Comparison of ENCODE assay signal across 29 cellular contexts in genomic region chr12:33786532-33786931, GRCh38.
"Had no signal": no experiment of that assay in that cellular context is flagged by ENCODE, and none has a peak within 500 bp of the region (broad histone marks: within the 10 kb centered on the region; RNA-seq: fewer than 3 reads in every experiment).

No MANE protein-coding gene starts in this region.

- FAIRE-seq: urothelium cell line had no signal

- H3K27ac Mint-ChIP-seq: stimulated activated effector memory CD8-positive, alpha-beta T cell treated with anti-CD3 and anti-CD28 coated beads, Interleukin-12 subunit alpha, Interleukin-12 subunit beta, amount 100 ng/mL, for 72 hours; stimulated activated memory B cell treated with anti-CD40 and anti-IgM and Interleukin-4, amounts not matched to agents 10 μg/mL and 1 μg/mL and 100 μg/mL, for 72 hours; stimulated activated naive B cell treated with anti-CD40 and anti-IgM and Interleukin-4, amounts not matched to agents 10 μg/mL and 1 μg/mL and 100 μg/mL, for 72 hours; stimulated activated naive CD8-positive, alpha-beta T cell treated with anti-CD3 and anti-CD28 coated beads, Interleukin-15, amount 100 ng/mL, for 72 hours; stimulated activated naive CD8-positive, alpha-beta T cell treated with anti-CD3 and anti-CD28 coated beads, Interleukin-15, Interleukin-2, amounts not matched to agents 100 ng/mL and 50 ng/mL, for 24 hours; type B pancreatic cell had no signal

- H3K36me3 ChIP-seq: stomach, suprapubic skin, thoracic aorta, thyroid gland, tibial artery, tibial nerve, transverse colon, upper lobe of left lung, upper lobe of right lung, uterus, vagina had no signal

- H3K9me3 ChIP-seq: suprapubic skin, testis, thoracic aorta, thyroid gland, tibial artery, tibial nerve, transverse colon, upper lobe of left lung, upper lobe of right lung, uterus, vagina had no signal

- H3K27me3 Mint-ChIP-seq: stimulated activated memory B cell treated with anti-CD40 and anti-IgM and Interleukin-4, amounts not matched to agents 10 μg/mL and 1 μg/mL and 100 μg/mL, for 72 hours; stimulated activated naive B cell treated with anti-CD40 and anti-IgM and Interleukin-4, amounts not matched to agents 10 μg/mL and 1 μg/mL and 100 μg/mL, for 72 hours; stimulated activated naive CD8-positive, alpha-beta T cell treated with anti-CD3 and anti-CD28 coated beads, Interleukin-15, amount 100 ng/mL, for 72 hours; stimulated activated naive CD8-positive, alpha-beta T cell treated with anti-CD3 and anti-CD28 coated beads, Interleukin-15, Interleukin-2, amounts not matched to agents 100 ng/mL and 50 ng/mL, for 24 hours; type B pancreatic cell had no signal

- H3K4me1 ChIP-seq: stomach, suprapubic skin, testis, thyroid gland, tibial artery, tibial nerve, transverse colon, upper lobe of left lung, upper lobe of right lung, uterus, vagina had no signal

- ATAC-seq: stimulated activated effector memory CD8-positive, alpha-beta T cell treated with anti-CD3 and anti-CD28 coated beads, Interleukin-12 subunit alpha, Interleukin-12 subunit beta, amount 100 ng/mL, for 72 hours; stimulated activated memory B cell treated with anti-CD40 and anti-IgM and Interleukin-4, amounts not matched to agents 10 μg/mL and 1 μg/mL and 100 μg/mL, for 72 hours; stimulated activated naive B cell treated with anti-CD40 and anti-IgM and Interleukin-4, amounts not matched to agents 10 μg/mL and 1 μg/mL and 100 μg/mL, for 72 hours; stimulated activated naive CD8-positive, alpha-beta T cell treated with anti-CD3 and anti-CD28 coated beads, Interleukin-15, amount 100 ng/mL, for 72 hours; stimulated activated naive CD8-positive, alpha-beta T cell treated with anti-CD3 and anti-CD28 coated beads, Interleukin-15, Interleukin-2, amounts not matched to agents 100 U/mL and 50 U/mL, for 24 hours; upper lobe of right lung had no signal

- H3K4me1 Mint-ChIP-seq: stimulated activated effector memory CD8-positive, alpha-beta T cell treated with anti-CD3 and anti-CD28 coated beads, Interleukin-12 subunit alpha, Interleukin-12 subunit beta, amount 100 ng/mL, for 72 hours; stimulated activated memory B cell treated with anti-CD40 and anti-IgM and Interleukin-4, amounts not matched to agents 10 μg/mL and 1 μg/mL and 100 μg/mL, for 72 hours; stimulated activated naive B cell treated with anti-CD40 and anti-IgM and Interleukin-4, amounts not matched to agents 10 μg/mL and 1 μg/mL and 100 μg/mL, for 72 hours; stimulated activated naive CD8-positive, alpha-beta T cell treated with anti-CD3 and anti-CD28 coated beads, Interleukin-15, amount 100 ng/mL, for 72 hours had no signal

- H3K36me3 Mint-ChIP-seq: stimulated activated effector memory CD8-positive, alpha-beta T cell treated with anti-CD3 and anti-CD28 coated beads, Interleukin-12 subunit alpha, Interleukin-12 subunit beta, amount 100 ng/mL, for 72 hours; stimulated activated memory B cell treated with anti-CD40 and anti-IgM and Interleukin-4, amounts not matched to agents 10 μg/mL and 1 μg/mL and 100 μg/mL, for 72 hours; stimulated activated naive B cell treated with anti-CD40 and anti-IgM and Interleukin-4, amounts not matched to agents 10 μg/mL and 1 μg/mL and 100 μg/mL, for 72 hours; type B pancreatic cell had no signal

- H3K27ac ChIP-seq: stomach, suprapubic skin, testis, thoracic aorta, thyroid gland, tibial artery, tibial nerve, transverse colon, upper lobe of left lung, upper lobe of right lung, uterus, vagina had no signal

- H3K4me3 ChIP-seq: stomach, suprapubic skin, testis, thoracic aorta, thyroid gland, tibial artery, tibial nerve, transverse colon, upper lobe of left lung, upper lobe of right lung, uterus, vagina had no signal

- DNase-seq: stimulated activated CD4-positive, alpha-beta T cell treated with anti-CD3 and anti-CD28 coated beads, Interleukin-2, amount 100 ng/mL, for 48 hours; stimulated activated CD4-positive, alpha-beta T cell treated with anti-CD3 and anti-CD28 coated beads, Interleukin-4, amount 100 ng/mL, for 1 hour; stimulated activated CD4-positive, alpha-beta T cell treated with anti-CD3 and anti-CD28 coated beads, Interleukin-4, amount 100 ng/mL, for 24 hours; stimulated activated CD4-positive, alpha-beta T cell treated with anti-CD3 and anti-CD28 coated beads, Interleukin-4, amount 100 ng/mL, for 4 hours; stimulated activated CD8-positive, alpha-beta memory T cell treated with anti-CD3 and anti-CD28 coated beads, Interleukin-4, amount 100 ng/mL, for 48 hours; stimulated activated naive B cell treated with anti-CD40 and anti-IgM and Interleukin-4, amounts not matched to agents 10 μg/mL and 1 μg/mL and 100 μg/mL, for 72 hours; stimulated activated naive CD4-positive, alpha-beta T cell; stimulated activated naive CD4-positive, alpha-beta T cell treated with Interleukin-2 at 50 U/mL for 16 hours; stimulated activated naive CD8-positive, alpha-beta T cell treated with anti-CD3 and anti-CD28 coated beads, Interleukin-15, amount 100 ng/mL, for 72 hours; stimulated activated naive CD8-positive, alpha-beta T cell treated with anti-CD3 and anti-CD28 coated beads, Interleukin-15, Interleukin-2, amounts not matched to agents 100 U/mL and 50 U/mL, for 24 hours; stomach; substantia nigra; testis; thyroid gland; tibial artery; transverse colon; trophoblast cell; upper lobe of left lung; upper lobe of right lung; uterus had no signal

- H3K4me3 Mint-ChIP-seq: stimulated activated effector memory CD8-positive, alpha-beta T cell treated with anti-CD3 and anti-CD28 coated beads, Interleukin-12 subunit alpha, Interleukin-12 subunit beta, amount 100 ng/mL, for 72 hours; stimulated activated memory B cell treated with anti-CD40 and anti-IgM and Interleukin-4, amounts not matched to agents 10 μg/mL and 1 μg/mL and 100 μg/mL, for 72 hours; stimulated activated naive B cell treated with anti-CD40 and anti-IgM and Interleukin-4, amounts not matched to agents 10 μg/mL and 1 μg/mL and 100 μg/mL, for 72 hours; stimulated activated naive CD8-positive, alpha-beta T cell treated with anti-CD3 and anti-CD28 coated beads, Interleukin-15, amount 100 ng/mL, for 72 hours; stimulated activated naive CD8-positive, alpha-beta T cell treated with anti-CD3 and anti-CD28 coated beads, Interleukin-15, Interleukin-2, amounts not matched to agents 100 ng/mL and 50 ng/mL, for 24 hours; type B pancreatic cell had no signal

- H3K27me3 ChIP-seq: stomach, suprapubic skin, testis, thyroid gland, tibial artery, tibial nerve, transverse colon, upper lobe of left lung, upper lobe of right lung, uterus, vagina had no signal
